8 cellular contexts compared by ENCODE assay signal in the genomic region with DNA sequence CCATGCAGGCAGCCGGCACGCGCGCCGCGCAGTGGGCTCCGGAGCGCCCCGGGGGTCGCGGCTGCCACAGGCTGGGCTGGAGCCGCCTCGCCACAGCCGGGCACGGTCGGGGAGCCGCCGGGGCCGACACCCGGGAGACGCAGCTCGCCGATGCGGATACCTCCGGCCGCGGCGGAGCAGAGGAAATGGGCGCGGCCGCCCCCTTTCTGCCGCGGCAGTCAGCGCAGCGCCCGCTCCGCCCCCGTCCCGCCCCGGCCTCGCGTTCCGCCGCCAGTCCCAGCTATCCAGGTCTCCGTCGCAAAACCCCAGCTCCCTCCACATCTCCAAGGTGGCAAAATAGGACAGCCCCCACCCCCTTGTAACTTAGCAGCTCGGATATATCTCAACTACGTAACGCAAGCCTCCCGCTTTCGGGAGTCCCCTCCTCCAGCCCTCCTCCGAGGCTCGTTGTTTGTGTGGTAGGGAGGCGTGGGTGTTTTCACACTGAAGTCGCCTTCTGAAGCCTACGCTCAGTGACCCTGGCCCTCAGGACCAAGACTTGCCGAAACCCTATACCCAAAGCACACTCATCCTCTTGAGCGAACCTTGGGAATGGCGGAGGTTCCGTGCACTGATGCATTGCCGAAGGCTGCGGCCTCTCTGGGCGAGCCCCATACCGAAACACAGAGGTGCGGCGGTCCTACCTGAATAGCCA. TPM values are rescaled to one million over a fixed set of nuclear protein-coding genes. Genes with fewer than 3 reads are reported as not detected.
DNase-seq lines count a peak whose midpoint lies in the region; ATAC-seq and TF ChIP-seq lines count a peak whose summit lies in the region.

A gene with protein sequence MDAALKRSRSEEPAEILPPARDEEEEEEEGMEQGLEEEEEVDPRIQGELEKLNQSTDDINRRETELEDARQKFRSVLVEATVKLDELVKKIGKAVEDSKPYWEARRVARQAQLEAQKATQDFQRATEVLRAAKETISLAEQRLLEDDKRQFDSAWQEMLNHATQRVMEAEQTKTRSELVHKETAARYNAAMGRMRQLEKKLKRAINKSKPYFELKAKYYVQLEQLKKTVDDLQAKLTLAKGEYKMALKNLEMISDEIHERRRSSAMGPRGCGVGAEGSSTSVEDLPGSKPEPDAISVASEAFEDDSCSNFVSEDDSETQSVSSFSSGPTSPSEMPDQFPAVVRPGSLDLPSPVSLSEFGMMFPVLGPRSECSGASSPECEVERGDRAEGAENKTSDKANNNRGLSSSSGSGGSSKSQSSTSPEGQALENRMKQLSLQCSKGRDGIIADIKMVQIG (minus strand): TSS at position 182 of the 694 bp plus-strand sequence. CDS start 178 bp downstream, at position 4.

- peak within 1 kb of the TSS; percentile 21; the same call in 1 of the 2 replicates for H2AFZ ChIP-seq in OCI-LY1 (ENCODE audit: low read length)

- H3K4me1 ChIP-seq in OCI-LY1 (ENCODE audit: insufficient read depth, low read length, severe bottlenecking) = peaks cover 31% of the 10 kb centered on the region
- H3K4me1 ChIP-seq in mononuclear cell (ENCODE audit: insufficient read depth, low read length) = peaks cover 54% of the 10 kb centered on the region

- ATAC-seq in GM18907 (IDR thresholded peaks at IDR 0.05; ENCODE audit: unreplicated experiment) (peak; percentile 81), HG03108 (IDR thresholded peaks at IDR 0.05; ENCODE audit: unreplicated experiment) (peak; percentile 66)

- H4K20me1 ChIP-seq in OCI-LY1 (ENCODE audit: insufficient read depth, low read length) = no peaks in the 10 kb centered on the region

- no peaks in the 10 kb centered on the region for H3K9me3 ChIP-seq in OCI-LY1 (ENCODE audit: low read length)
- H3K9me3 ChIP-seq in mononuclear cell (ENCODE audit: low read depth, low read length) = no peaks in the 10 kb centered on the region

- peak within 1 kb of the TSS; percentile 98 for H3K4me3 ChIP-seq in AG09309 (ENCODE audit: control insufficient read depth, low read depth, low read length)
- H3K4me3 ChIP-seq in OCI-LY1 (ENCODE audit: low read depth, low read length, poor library complexity, severe bottlenecking) = peak within 1 kb of the TSS; percentile 77
- H3K4me3 ChIP-seq in mononuclear cell (ENCODE audit: low read length) = peak within 1 kb of the TSS; percentile 93

- TF ChIP-seq CTCF in AG09309 (IDR thresholded peaks at IDR 0.05; ENCODE audit: control insufficient read depth, insufficient read depth, low read depth, low read length, missing control alignments) (peak; percentile 50), OCI-LY1 (IDR thresholded peaks at IDR 0.05; ENCODE audit: low read length) (peak; percentile 43)

- no peak within 1 kb of the TSS for H3K27ac ChIP-seq in OCI-LY1 (ENCODE audit: low read depth, low read length, poor library complexity, severe bottlenecking)

- no peaks in the 10 kb centered on the region for H3K27me3 ChIP-seq in OCI-LY1 (ENCODE audit: insufficient read depth, low read length)
- no peaks in the 10 kb centered on the region for H3K27me3 ChIP-seq in mononuclear cell (ENCODE audit: insufficient read depth, low read length)

- H3K9me2 ChIP-seq in OCI-LY1 (ENCODE audit: low read depth, low read length) = no peaks in the 10 kb centered on the region

- H3K4me2 ChIP-seq in OCI-LY1 (ENCODE audit: low read length) = peak within 1 kb of the TSS; percentile 96

- DNase-seq in AG09309 (ENCODE audit: low read depth) (no peak), activated T-cell treated with anti-CD3 and anti-CD28 coated beads for 4 hours (peak; percentile 56), epidermal melanocyte (ENCODE audit: insufficient read length, low spot score) (peak; percentile 63)
- DNase-seq in stimulated activated CD8-positive, alpha-beta memory T cell treated with anti-CD3 and anti-CD28 coated beads, Interleukin-4, amount 100 ng/mL, for 24 hours (ENCODE audit: low read depth) = peak; percentile 60

- no peaks in the 10 kb centered on the region for H3K36me3 ChIP-seq in OCI-LY1 (ENCODE audit: insufficient read depth, low read length)

- no peaks in the 10 kb centered on the region for H3F3A ChIP-seq in OCI-LY1 (ENCODE audit: insufficient read depth, low read length)

- no peaks in the 10 kb centered on the region for H3K79me2 ChIP-seq in OCI-LY1 (ENCODE audit: insufficient read depth, low read length)

- H3K9ac ChIP-seq in OCI-LY1 (ENCODE audit: low read length) = peak within 1 kb of the TSS; percentile 51

RNA-seq across cellular contexts. Expression of the gene that starts here (rescaled TPM):
- 24.6 TPM for total RNA-seq in mononuclear cell
